13 cellular contexts compared by ENCODE assay signal in the genomic region with DNA sequence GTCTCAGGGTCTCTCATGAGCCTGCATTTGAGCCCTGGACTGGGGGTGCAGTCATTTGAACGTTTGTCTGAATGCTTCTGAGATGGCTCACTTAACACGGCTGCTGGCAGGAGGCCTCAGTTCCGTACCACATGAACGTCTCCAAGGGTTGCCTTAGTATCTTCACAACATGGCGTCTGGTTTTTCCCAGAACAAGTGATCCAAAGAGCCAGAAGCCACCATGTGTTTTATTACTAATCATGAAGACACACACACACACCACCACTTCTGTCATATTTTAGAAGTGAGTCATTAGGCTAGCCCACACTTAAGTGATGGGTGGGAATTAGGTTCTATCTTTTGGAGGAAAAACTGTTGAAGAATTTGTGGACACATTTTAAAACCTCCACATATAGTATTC. TPM values are rescaled to one million over a fixed set of nuclear protein-coding genes. Genes with fewer than 3 reads are reported as not detected.
DNase-seq lines count a peak whose midpoint lies in the region; ATAC-seq, FAIRE-seq and TF ChIP-seq lines count a peak whose summit lies in the region.
"Had no signal": no experiment of that assay in that cellular context is flagged by ENCODE, and none has a peak within 500 bp of the region (broad histone marks: within the 10 kb centered on the region; RNA-seq: fewer than 3 reads in every experiment).

No MANE protein-coding gene starts in this region.

- TF ChIP-seq RAD21 in A549 (conservative IDR thresholded peaks at IDR 0.05 in 1 of 2, IDR thresholded peaks at IDR 0.05 in 1 of 2) = no peak

- TF ChIP-seq POLR2A in A549 (IDR thresholded peaks at IDR 0.05; ENCODE audit: low read length) = no peak
- no peak for TF ChIP-seq POLR2A in tibial nerve (IDR thresholded peaks at IDR 0.05)

- TF ChIP-seq CTCF in A549 (IDR thresholded peaks at IDR 0.05) (no peak), HFF-Myc (IDR thresholded peaks at IDR 0.05; ENCODE audit: low read depth, low read length, missing control alignments) (no peak), tibial nerve (IDR thresholded peaks at IDR 0.05) (no peak)

- TF ChIP-seq EP300 in A549 (IDR thresholded peaks at IDR 0.05) (no peak), tibial nerve (IDR thresholded peaks at IDR 0.05) (no peak)

- CTCF ChIA-PET in A549 (lab: Yijun Ruan, JAX) = no interaction called here

- no peaks in the 10 kb centered on the region for H3K27me3 ChIP-seq in tibial nerve
- H3K27me3 ChIP-seq: BLaER1 treated with 17β-estradiol and CSF1 and Interleukin-3, amounts not matched to agents 10 nM and 100 nM had no signal

- ATAC-seq in A549 = no peak; a peak in 1 of 6 replicates
- ATAC-seq: stimulated activated memory B cell treated with anti-CD40 and anti-IgM and Interleukin-4, amounts not matched to agents 10 μg/mL and 1 μg/mL and 100 μg/mL, for 72 hours had no signal

- H3K27ac ChIP-seq in A549 (peak overlapping the region in 1 of 2 experiments; percentile 30; a peak in 1 of 6 replicates), tibial nerve (no peak overlapping the region)
- H3K27ac ChIP-seq: BLaER1 treated with 17β-estradiol and CSF1 and Interleukin-3, amounts not matched to agents 10 nM and 100 nM; SK-N-MC had no signal

- H3K4me1 ChIP-seq in A549 (peaks cover 14% of the 10 kb centered on the region), tibial nerve (peaks cover 0 to 18% (median 1%) of the 10 kb centered on the region in 4 donors)

- POLR2A ChIA-PET in A549 (lab: Yijun Ruan, JAX) = no interaction called here

- no peak for DNase-seq in A549 (ENCODE audit: low read depth in 1 of 2, low spot score in 1 of 2)
- DNase-seq in HFF-Myc (ENCODE audit: extremely low read depth, low read depth) = peak; percentile 79
- peak; percentile 85 for DNase-seq in astrocyte of the hippocampus (ENCODE audit: low read depth, low spot score)
- peak; percentile 97 for DNase-seq in kidney tubule cell (ENCODE audit: low spot score)
- DNase-seq in effector CD8-positive, alpha-beta T cell (lab: John Stamatoyannopoulos, UW) = no peak
- no peak for DNase-seq in tibial nerve (ENCODE audit: low spot score in 2 of 2)
- DNase-seq in stimulated activated CD4-positive, alpha-beta T cell treated with anti-CD3 and anti-CD28 coated beads, Interleukin-4, amount 100 ng/mL, for 24 hours = no peak
- DNase-seq in iPS-NIHi11 (ENCODE audit: low spot score) = no peak
- DNase-seq: activated naive CD4-positive, alpha-beta T cell treated with anti-CD3 and anti-CD28 coated beads, Interleukin-2, amount 10 ng/mL, durations not matched to agents 7 days and 5 days; NCI-H510A had no signal

- H3K9me3 ChIP-seq in A549 (0 out of 3 replicates have a peak, but pooled peaks cover 4% of the 10 kb centered on the region), tibial nerve (no peaks in the 10 kb centered on the region)
- H3K9me3 ChIP-seq: BLaER1 treated with 17β-estradiol and CSF1 and Interleukin-3, amounts not matched to agents 10 nM and 100 nM had no signal

- no peak overlapping the region for H3K4me2 ChIP-seq in A549
- H3K4me2 ChIP-seq: BLaER1 treated with 17β-estradiol and CSF1 and Interleukin-3, amounts not matched to agents 10 nM and 100 nM had no signal

- 66% methylated on average over 5 of the region's 5 CpGs for WGBS in A549 (ENCODE audit: missing lambda C conversion rate)
- 72% methylated on average over 5 of the region's 5 CpGs for WGBS in tibial nerve, 2 donors

- FAIRE-seq in A549 (lab: Jason Lieb, UNC) = no peak

- H3K36me3 ChIP-seq in tibial nerve = no peaks in the 10 kb centered on the region
- H3K36me3 ChIP-seq: BLaER1 treated with 17β-estradiol and CSF1 and Interleukin-3, amounts not matched to agents 10 nM and 100 nM had no signal

- no peak overlapping the region for H3K4me3 ChIP-seq in A549
- no peak overlapping the region for H3K4me3 ChIP-seq in HFF-Myc (replicated peaks; ENCODE audit: low read depth, low read length)
- no peak overlapping the region for H3K4me3 ChIP-seq in tibial nerve
- H3K4me3 ChIP-seq: BLaER1 treated with 17β-estradiol and CSF1 and Interleukin-3, amounts not matched to agents 10 nM and 100 nM; SK-N-MC had no signal

TF ChIP-seq in A549, 52 proteins besides CTCF, POLR2A, EP300 and RAD21:
- TF ChIP-seq RCOR1 (IDR thresholded peaks at IDR 0.05; ENCODE audit: low read depth, low read length) (no peak), MYC (IDR thresholded peaks at IDR 0.05; ENCODE audit: borderline replicate concordance, low read length) (no peak), FOSL2 (IDR thresholded peaks at IDR 0.05) (no peak), FOSL2 (CRISPR knock-in tag; IDR thresholded peaks at IDR 0.05) (0 out of 2 replicates have a peak, but pooled peaks have one; percentile 23)

RNA-seq across cellular contexts. Expression of gene MYO1B, which starts 15.0 kb away (rescaled TPM):
- 154 and 159 TPM in 2 replicates for polyA plus RNA-seq in A549 (2011; rRNA removed)
- polyA plus RNA-seq in A549 (2012; cell fraction: cytosol; rRNA removed) = 37.0 and 40.3 TPM in 2 replicates
- 28.8 and 43.5 TPM in 2 replicates for polyA plus RNA-seq in A549 (2012; cell fraction: nucleus; rRNA removed)
- 77.7 to 96.4 TPM (median 77.9 TPM) in 3 replicates for polyA plus RNA-seq in A549 (2017; fragmentation: RNase III; extraction: RNeasy Plus Mini Kit Qiagen cat#74134 plus additional on column Dnase treatment)
- polyA minus RNA-seq in A549 (2011; rRNA and poly(A)+ RNA removed) = 106 and 112 TPM in 2 replicates
- 10 to 100 TPM; 27.9 to 44.4 (median 36.8) TPM for total RNA-seq in tibial nerve

Comparison
In these comparisons a context has a peak if more than half of its experiments do, and no peak if none do; other contexts are left out.
1. DNase-seq: peak in HFF-Myc (single experiment), astrocyte of the hippocampus (single experiment) and kidney tubule cell (single experiment); none in A549 (0 of 2), effector CD8-positive, alpha-beta T cell (single experiment), tibial nerve (0 of 2), stimulated activated CD4-positive, alpha-beta T cell treated with anti-CD3 and anti-CD28 coated beads, Interleukin-4, amount 100 ng/mL, for 24 hours (single experiment) and iPS-NIHi11 (single experiment).